In the genomic region with DNA sequence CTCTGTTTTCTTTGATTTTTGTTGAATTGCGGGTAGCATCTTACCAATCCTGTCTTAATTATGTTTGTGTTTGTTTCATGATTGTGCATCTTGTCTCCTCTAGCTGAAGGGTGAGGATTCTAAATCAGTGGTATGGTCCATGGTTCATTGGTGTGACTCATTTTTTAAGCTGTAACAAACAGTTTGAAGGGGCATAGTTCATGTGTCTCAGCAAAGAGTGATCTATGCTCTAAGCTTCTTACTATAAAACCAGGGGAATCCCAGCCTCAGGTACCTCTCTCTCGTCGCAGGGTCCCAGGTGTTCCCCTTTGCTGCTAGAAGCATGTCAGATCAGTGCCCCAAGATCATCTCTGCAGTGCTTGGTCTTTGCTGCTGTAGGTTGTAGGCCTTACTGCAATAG, we compare ENCODE assay signal across 18 cellular contexts.
"Had no signal": no experiment of that assay in that cellular context is flagged by ENCODE, and none has a peak within 500 bp of the region (broad histone marks: within the 10 kb centered on the region; RNA-seq: fewer than 3 reads in every experiment).

No MANE protein-coding gene starts in this region.

- H3K27ac ChIP-seq: adrenal gland, gastrocnemius medialis, neural progenitor cell, prostate gland, right atrium auricular region, testis, upper lobe of left lung, WERI-Rb-1 had no signal

- H3K9ac ChIP-seq: neural progenitor cell had no signal

- H3K9me3 Mint-ChIP-seq: activated CD4-positive, alpha-beta memory T cell treated with anti-CD3 and anti-CD28 coated beads, Interleukin-2, amount 10 ng/mL, durations not matched to agents 7 days and 5 days; memory B cell had no signal

- H3K4me3 ChIP-seq: adrenal gland, gastrocnemius medialis, heart right ventricle, neural progenitor cell, prostate gland, right atrium auricular region, testis, upper lobe of left lung had no signal

- DNase-seq: activated CD4-positive, alpha-beta memory T cell treated with anti-CD3 and anti-CD28 coated beads, Interleukin-2, amount 10 ng/mL, durations not matched to agents 7 days and 5 days; activated CD4-positive, alpha-beta T cell treated with anti-CD3 and anti-CD28 coated beads for 4 hours; activated gamma-delta T cell treated with Interleukin-2 at 50 U/mL for 16 hours; adrenal gland; cerebellar nuclear complex; cortex of kidney; gastrocnemius medialis; heart right ventricle; stimulated activated CD4-positive, alpha-beta T cell treated with anti-CD3 and anti-CD28 coated beads, Interleukin-2, amount 100 ng/mL, for 24 hours; SW 1271; T-helper 2 cell; testis; upper lobe of left lung; WERI-Rb-1 had no signal

- H3K4me3 Mint-ChIP-seq: activated CD4-positive, alpha-beta memory T cell treated with anti-CD3 and anti-CD28 coated beads, Interleukin-2, amount 10 ng/mL, durations not matched to agents 7 days and 5 days; memory B cell; neural progenitor cell had no signal

- H3K27ac Mint-ChIP-seq: activated CD4-positive, alpha-beta memory T cell treated with anti-CD3 and anti-CD28 coated beads, Interleukin-2, amount 10 ng/mL, durations not matched to agents 7 days and 5 days; memory B cell; neural progenitor cell had no signal

- H3K36me3 Mint-ChIP-seq: memory B cell, neural progenitor cell had no signal

- H3K36me3 ChIP-seq: adrenal gland, gastrocnemius medialis, heart right ventricle, neural progenitor cell, prostate gland, right atrium auricular region, upper lobe of left lung, WERI-Rb-1 had no signal

- H3K4me1 ChIP-seq: gastrocnemius medialis, prostate gland, testis had no signal

- ATAC-seq: gastrocnemius medialis, heart right ventricle had no signal

- H3K27me3 ChIP-seq: adrenal gland, gastrocnemius medialis, neural progenitor cell, right atrium auricular region, testis, upper lobe of left lung had no signal

- H3K9me3 ChIP-seq: adrenal gland, gastrocnemius medialis, heart right ventricle, prostate gland, right atrium auricular region, testis, upper lobe of left lung had no signal

- H3K4me2 ChIP-seq: neural progenitor cell had no signal
